ENCODE assay signal across 27 cellular contexts in genomic region chr11:130188585-130189347, GRCh38. TPM values are rescaled to one million over a fixed set of nuclear protein-coding genes. Genes with fewer than 3 reads are reported as not detected.
DNase-seq lines count a peak whose midpoint lies in the region; ATAC-seq, FAIRE-seq and TF ChIP-seq lines count a peak whose summit lies in the region.
"Had no signal": no experiment of that assay in that cellular context is flagged by ENCODE, and none has a peak within 500 bp of the region (broad histone marks: within the 10 kb centered on the region; RNA-seq: fewer than 3 reads in every experiment).

No MANE protein-coding gene starts in this region.

- no peak for FAIRE-seq in K562 (lab: Jason Lieb, UNC)
- FAIRE-seq: GM18507 had no signal

- H3K27ac Mint-ChIP-seq in stimulated activated naive CD8-positive, alpha-beta T cell treated with anti-CD3 and anti-CD28 coated beads, Interleukin-15, amount 100 ng/mL, for 72 hours: no peak overlapping the region
- no peak overlapping the region for H3K27ac Mint-ChIP-seq in neural progenitor cell
- no peak overlapping the region for H3K27ac Mint-ChIP-seq in activated T-helper 1 cell treated with anti-CD3 and anti-CD28 coated beads, Interleukin-12 subunit alpha, Interleukin-12 subunit beta, Interleukin-2, Interleukin-4 antibody, amounts not matched to agents 30 ng/mL and 10 ng/mL and 1 ng/mL, durations not matched to agents 14 hours and 24 hours and 36 hours
- H3K27ac Mint-ChIP-seq: activated CD4-positive, alpha-beta T cell treated with anti-CD3 and anti-CD28 coated beads for 36 hours; activated CD8-positive, alpha-beta T cell treated with anti-CD3 and anti-CD28 coated beads, Interleukin-2, amount 10 ng/mL, durations not matched to agents 7 days and 5 days; activated T-helper 2 cell treated with anti-CD3 and anti-CD28 coated beads, Interferon-gamma antibody, Interleukin-2, Interleukin-4, amounts not matched to agents 10 μg/mL and 5 μg/mL and 100 μg/mL, durations not matched to agents 14 hours and 24 hours and 36 hours; B cell; brain; natural killer cell; type B pancreatic cell had no signal

- no peaks in the 10 kb centered on the region for H3K9me1 ChIP-seq in K562 (ENCODE audit: control insufficient read depth, insufficient read depth, low read length)

- no peak for DNase-seq in stimulated activated naive CD8-positive, alpha-beta T cell treated with anti-CD3 and anti-CD28 coated beads, Interleukin-15, amount 100 ng/mL, for 72 hours
- no peak for DNase-seq in stimulated activated naive CD8-positive, alpha-beta T cell treated with anti-CD3 and anti-CD28 coated beads, Interleukin-15, Interleukin-2, amounts not matched to agents 100 U/mL and 50 U/mL, for 24 hours
- no peak for DNase-seq in K562 (ENCODE audit: extremely low read depth in 1 of 4, low spot score in 3 of 4)
- DNase-seq in neural progenitor cell (ENCODE audit: low spot score): no peak
- no peak for DNase-seq in transverse colon
- DNase-seq in activated T-helper 1 cell treated with anti-CD3 and anti-CD28 coated beads, Interleukin-12 subunit alpha, Interleukin-12 subunit beta, Interleukin-2, Interleukin-4 antibody, amounts not matched to agents 30 ng/mL and 10 ng/mL and 1 ng/mL, durations not matched to agents 14 hours and 24 hours and 36 hours (ENCODE audit: low spot score): no peak
- DNase-seq: activated CD4-positive, alpha-beta T cell treated with anti-CD3 and anti-CD28 coated beads for 36 hours; activated CD8-positive, alpha-beta T cell treated with anti-CD3 and anti-CD28 coated beads, Interleukin-2, amount 10 ng/mL, durations not matched to agents 7 days and 5 days; activated naive CD4-positive, alpha-beta T cell treated with anti-CD3 and anti-CD28 coated beads, Interleukin-2, amount 50 U/mL, for 16 hours; amniotic stem cell; DMS153; gastrocnemius medialis; natural killer cell; NCI-H2107; NCI-H510A treated with DMSO at 0.1 percent for 48 hours; NK-92 treated with Interleukin-12 subunit alpha and Interleukin-12 subunit beta, amount 100 ng/mL, for 24 hours; SJCRH30; SW 1271 had no signal

- in situ Hi-C loops in K562 (cut with MboI): no loop called here
- in situ Hi-C loops in transverse colon (cut with MboI; ENCODE audit: low pct_ligation_motif_present in 1 of 4, low pct_unique_long_range_greater_than_20kb in 1 of 4, low sequenced_read_pairs in 3 of 4): no loop called here

- WGBS in K562 (ENCODE audit: insufficient coverage, low coverage, missing lambda C conversion rate): 8% methylated on average over 14 of the region's 19 CpGs
- 76 to 85% methylated on average over 3 to 17 of the region's 19 CpGs for WGBS in transverse colon (ENCODE audit: low coverage in 1 of 2), 2 donors

- H3K36me3 Mint-ChIP-seq in neural progenitor cell: no peaks in the 10 kb centered on the region
- no peaks in the 10 kb centered on the region for H3K36me3 Mint-ChIP-seq in activated T-helper 1 cell treated with anti-CD3 and anti-CD28 coated beads, Interleukin-12 subunit alpha, Interleukin-12 subunit beta, Interleukin-2, Interleukin-4 antibody, amounts not matched to agents 30 ng/mL and 10 ng/mL and 1 ng/mL, durations not matched to agents 14 hours and 24 hours and 36 hours (ENCODE audit: low read depth)
- H3K36me3 Mint-ChIP-seq: brain, natural killer cell, type B pancreatic cell had no signal

- TF ChIP-seq CTCF in K562 (IDR thresholded peaks at IDR 0.05 in 2 of 3, conservative IDR thresholded peaks at IDR 0.05 in 1 of 3; ENCODE audit: insufficient read depth in 2 of 3, low read depth in 1 of 3, low read length in 3 of 3): no peak
- TF ChIP-seq CTCF in neural progenitor cell (IDR thresholded peaks at IDR 0.05): no peak
- TF ChIP-seq CTCF in transverse colon (IDR thresholded peaks at IDR 0.05): no peak

- H3K27ac ChIP-seq in K562 (ENCODE audit: extremely low read depth, low read depth, low read length) (no peak overlapping the region), neural progenitor cell (no peak overlapping the region), transverse colon (peak overlapping the region; percentile 83 to 93 (median 88))
- H3K27ac ChIP-seq: gastrocnemius medialis, SJCRH30, skin epidermis had no signal

- POLR2A ChIA-PET in K562 (lab: Yijun Ruan, JAX): interaction anchor here (0.6 kb wide), 2 partner anchors 17 to 1529 kb away, joined by 3 read pairs; no protein-coding TSS in a partner anchor

- H3K79me2 ChIP-seq in K562 (ENCODE audit: control insufficient read depth, insufficient read depth, low read length) (no peaks in the 10 kb centered on the region), neural progenitor cell (ENCODE audit: low read depth) (no peaks in the 10 kb centered on the region)

- intact Hi-C loops in K562 (cut with micrococcal nuclease): no loop called here
- intact Hi-C loops in transverse colon (cut with DNase I; ENCODE audit: low total_unique reads): no loop called here
- intact Hi-C loops in activated T-helper 1 cell treated with anti-CD3 and anti-CD28 coated beads, Interleukin-12 subunit alpha, Interleukin-12 subunit beta, Interleukin-2, Interleukin-4 antibody, amounts not matched to agents 30 ng/mL and 10 ng/mL and 1 ng/mL, durations not matched to agents 14 hours and 24 hours and 36 hours (cut with micrococcal nuclease): no loop called here

- peaks cover 0 to 15% of the 10 kb centered on the region in 2 experiments; a peak in 1 of 5 replicates for H3K4me1 ChIP-seq in K562 (replicated peaks in 1 of 2; ENCODE audit: control insufficient read depth in 2 of 2, insufficient read depth in 2 of 2, low read length in 2 of 2)
- H3K4me1 ChIP-seq in neural progenitor cell: peaks cover 6% of the 10 kb centered on the region
- peaks cover 8 to 54% (median 31%) of the 10 kb centered on the region in 4 donors for H3K4me1 ChIP-seq in transverse colon
- H3K4me1 ChIP-seq: gastrocnemius medialis, SJCRH30 had no signal

- H3K4me1 Mint-ChIP-seq in stimulated activated naive CD8-positive, alpha-beta T cell treated with anti-CD3 and anti-CD28 coated beads, Interleukin-15, amount 100 ng/mL, for 72 hours: no peaks in the 10 kb centered on the region
- no peaks in the 10 kb centered on the region for H3K4me1 Mint-ChIP-seq in neural progenitor cell
- H3K4me1 Mint-ChIP-seq in activated T-helper 1 cell treated with anti-CD3 and anti-CD28 coated beads, Interleukin-12 subunit alpha, Interleukin-12 subunit beta, Interleukin-2, Interleukin-4 antibody, amounts not matched to agents 30 ng/mL and 10 ng/mL and 1 ng/mL, durations not matched to agents 14 hours and 24 hours and 36 hours (ENCODE audit: low read depth): no peaks in the 10 kb centered on the region
- H3K4me1 Mint-ChIP-seq: activated CD4-positive, alpha-beta T cell treated with anti-CD3 and anti-CD28 coated beads for 36 hours; natural killer cell had no signal

- no peak for TF ChIP-seq RAD21 in K562 (CRISPR knock-in tag; conservative IDR thresholded peaks at IDR 0.05 in 1 of 2, IDR thresholded peaks at IDR 0.05 in 1 of 2)

- H3K4me3 ChIP-seq in K562: no peak overlapping the region
- H3K4me3 ChIP-seq in neural progenitor cell: no peak overlapping the region
- no peak overlapping the region for H3K4me3 ChIP-seq in transverse colon
- H3K4me3 ChIP-seq: gastrocnemius medialis, SJCRH30, skin epidermis had no signal

- no peak for TF ChIP-seq EP300 in K562 (IDR thresholded peaks at IDR 0.05; ENCODE audit: low read length)
- no peak for TF ChIP-seq EP300 in transverse colon (IDR thresholded peaks at IDR 0.05; ENCODE audit: low read depth)

- H2AFZ ChIP-seq in K562 (ENCODE audit: low read depth, low read length) (no peak overlapping the region), neural progenitor cell (replicated peaks) (no peak overlapping the region)

- H3K27me3 ChIP-seq in K562 (ENCODE audit: control insufficient read depth in 2 of 2, insufficient read depth in 2 of 2, low read length in 2 of 2) (peaks cover 40 to 66% of the 10 kb centered on the region in 2 experiments), neural progenitor cell (no peaks in the 10 kb centered on the region), transverse colon (no peaks in the 10 kb centered on the region)
- H3K27me3 ChIP-seq: gastrocnemius medialis, SJCRH30 had no signal

- no peaks in the 10 kb centered on the region for H3F3A ChIP-seq in neural progenitor cell (ENCODE audit: low read depth)

- H3K27me3 Mint-ChIP-seq in stimulated activated naive CD8-positive, alpha-beta T cell treated with anti-CD3 and anti-CD28 coated beads, Interleukin-15, amount 100 ng/mL, for 72 hours: peaks cover 12% of the 10 kb centered on the region
- H3K27me3 Mint-ChIP-seq in neural progenitor cell (ENCODE audit: insufficient read depth, low read depth): peaks cover 9% of the 10 kb centered on the region
- no peaks in the 10 kb centered on the region for H3K27me3 Mint-ChIP-seq in activated T-helper 1 cell treated with anti-CD3 and anti-CD28 coated beads, Interleukin-12 subunit alpha, Interleukin-12 subunit beta, Interleukin-2, Interleukin-4 antibody, amounts not matched to agents 30 ng/mL and 10 ng/mL and 1 ng/mL, durations not matched to agents 14 hours and 24 hours and 36 hours (ENCODE audit: insufficient read depth)
- H3K27me3 Mint-ChIP-seq: activated CD4-positive, alpha-beta T cell treated with anti-CD3 and anti-CD28 coated beads for 36 hours; B cell; brain; type B pancreatic cell had no signal

- BruUV-seq in K562 (replicated peaks; lab: Mats Ljungman, UMichigan): no TSS peak

- ATAC-seq in stimulated activated naive CD8-positive, alpha-beta T cell treated with anti-CD3 and anti-CD28 coated beads, Interleukin-15, amount 100 ng/mL, for 72 hours: peak; percentile 48
- no peak for ATAC-seq in stimulated activated naive CD8-positive, alpha-beta T cell treated with anti-CD3 and anti-CD28 coated beads, Interleukin-15, Interleukin-2, amounts not matched to agents 100 U/mL and 50 U/mL, for 24 hours
- no peak; the same call in 2 of the 3 replicates for ATAC-seq in K562
- no peak for ATAC-seq in HG03025 (IDR thresholded peaks at IDR 0.05; ENCODE audit: low FRiP score, unreplicated experiment)
- no peak for ATAC-seq in GM18873 (IDR thresholded peaks at IDR 0.05; ENCODE audit: low FRiP score, unreplicated experiment)
- ATAC-seq: activated CD4-positive, alpha-beta T cell treated with anti-CD3 and anti-CD28 coated beads for 36 hours; activated CD8-positive, alpha-beta T cell treated with anti-CD3 and anti-CD28 coated beads, Interleukin-2, amount 10 ng/mL, durations not matched to agents 7 days and 5 days; gastrocnemius medialis; natural killer cell had no signal

- H4K20me1 ChIP-seq in K562 (replicated peaks; ENCODE audit: control insufficient read depth, insufficient read depth, low read length) (no peaks in the 10 kb centered on the region; the same call in none of the 2 replicates), neural progenitor cell (ENCODE audit: low read depth) (no peaks in the 10 kb centered on the region)

- H3K9ac ChIP-seq in K562 (ENCODE audit: insufficient read depth in 1 of 2, low read depth in 2 of 2, low read length in 2 of 2) (no peak overlapping the region), neural progenitor cell (no peak overlapping the region)

- no peaks in the 10 kb centered on the region for H3K36me3 ChIP-seq in K562 (ENCODE audit: control insufficient read depth, insufficient read depth, low read length)
- H3K36me3 ChIP-seq in neural progenitor cell: no peaks in the 10 kb centered on the region
- H3K36me3 ChIP-seq in transverse colon: no peaks in the 10 kb centered on the region
- H3K36me3 ChIP-seq: gastrocnemius medialis, SJCRH30 had no signal

- H3K4me2 ChIP-seq in K562 (ENCODE audit: insufficient read depth, low read length) (no peak overlapping the region), neural progenitor cell (no peak overlapping the region)

- H3K4me3 Mint-ChIP-seq in stimulated activated naive CD8-positive, alpha-beta T cell treated with anti-CD3 and anti-CD28 coated beads, Interleukin-15, amount 100 ng/mL, for 72 hours: no peak overlapping the region
- peak overlapping the region; percentile 46 for H3K4me3 Mint-ChIP-seq in neural progenitor cell
- H3K4me3 Mint-ChIP-seq in activated T-helper 1 cell treated with anti-CD3 and anti-CD28 coated beads, Interleukin-12 subunit alpha, Interleukin-12 subunit beta, Interleukin-2, Interleukin-4 antibody, amounts not matched to agents 30 ng/mL and 10 ng/mL and 1 ng/mL, durations not matched to agents 14 hours and 24 hours and 36 hours: no peak overlapping the region
- H3K4me3 Mint-ChIP-seq: activated CD4-positive, alpha-beta T cell treated with anti-CD3 and anti-CD28 coated beads for 36 hours; activated CD8-positive, alpha-beta T cell treated with anti-CD3 and anti-CD28 coated beads, Interleukin-2, amount 10 ng/mL, durations not matched to agents 7 days and 5 days; B cell; brain; natural killer cell; type B pancreatic cell had no signal

- no peaks in the 10 kb centered on the region for H3K9me3 Mint-ChIP-seq in stimulated activated naive CD8-positive, alpha-beta T cell treated with anti-CD3 and anti-CD28 coated beads, Interleukin-15, amount 100 ng/mL, for 72 hours
- no peaks in the 10 kb centered on the region for H3K9me3 Mint-ChIP-seq in neural progenitor cell
- no peaks in the 10 kb centered on the region for H3K9me3 Mint-ChIP-seq in activated T-helper 1 cell treated with anti-CD3 and anti-CD28 coated beads, Interleukin-12 subunit alpha, Interleukin-12 subunit beta, Interleukin-2, Interleukin-4 antibody, amounts not matched to agents 30 ng/mL and 10 ng/mL and 1 ng/mL, durations not matched to agents 14 hours and 24 hours and 36 hours
- H3K9me3 Mint-ChIP-seq: activated T-helper 2 cell treated with anti-CD3 and anti-CD28 coated beads, Interferon-gamma antibody, Interleukin-2, Interleukin-4, amounts not matched to agents 10 μg/mL and 5 μg/mL and 100 μg/mL, durations not matched to agents 14 hours and 24 hours and 36 hours; natural killer cell; type B pancreatic cell had no signal

- TF ChIP-seq POLR2A in K562 (conservative IDR thresholded peaks at IDR 0.05) (no peak), transverse colon (IDR thresholded peaks at IDR 0.05) (no peak)

- H3K9me3 ChIP-seq in K562 (replicated peaks; ENCODE audit: control insufficient read depth, insufficient read depth, low read depth, low read length): no peaks in the 10 kb centered on the region
- H3K9me3 ChIP-seq in neural progenitor cell (ENCODE audit: low read depth): no peaks in the 10 kb centered on the region
- no peaks in the 10 kb centered on the region for H3K9me3 ChIP-seq in transverse colon
- H3K9me3 ChIP-seq: gastrocnemius medialis, SJCRH30 had no signal

- CTCF ChIA-PET in K562 (lab: Yijun Ruan, JAX; ENCODE audit: low intra/inter-chr PET ratio): no interaction called here

RNA-seq across cellular contexts. Expression of gene ST14, which starts 29.2 kb away (rescaled TPM):
- 0.23 TPM in 1 of 2 replicates, not detected in the other for total RNA-seq in K562 (2011; cell fraction: chromatin; rRNA removed; ENCODE audit: low replicate concordance)
- not detected in 2 replicates for total RNA-seq in K562 (2011; cell fraction: nucleolus; rRNA removed)
- 0.15 TPM in 1 of 2 replicates, not detected in the other for total RNA-seq in K562 (2011; cell fraction: nucleoplasm; rRNA removed)
- total RNA-seq in K562 (2014; rRNA removed) (not detected in 2 replicates), K562 (2014; rRNA removed; fragmentation: Illumina TruSeq; extraction: Trizol) (not detected in 2 replicates), K562 (2015; rRNA removed; fragmentation: Illumina TruSeq; extraction: Trizol) (not detected in 2 replicates), K562 (2021) (0.20 and 0.36 TPM in 2 replicates), neural progenitor cell (ENCODE audit: low replicate concordance) (1.4 and 2.4 TPM in 2 replicates), transverse colon (100 to 1,000 TPM; 335 to 641 (median 446) TPM)
- polyA plus RNA-seq in K562 (2011; rRNA removed) (0.01 and 0.08 TPM in 2 replicates), K562 (2014; fragmentation: Illumina TruSeq; extraction: Trizol) (not detected in 2 replicates), K562 (2014; fragmentation: Nextera tagmentation; extraction: Ambion mirVana) (not detected), K562 (2014; rRNA removed) (not detected in 2 replicates)
- polyA plus RNA-seq in K562 (2011; cell fraction: cytosol; rRNA removed): 0.01 and 0.13 TPM in 2 replicates
- 0.14 TPM in 1 of 2 replicates, not detected in the other for polyA plus RNA-seq in K562 (2011; cell fraction: nucleus; rRNA removed)
- 0.04 and 0.15 TPM in 2 replicates for polyA plus RNA-seq in K562 (2012)
- not detected in 2 replicates for polyA minus RNA-seq in K562 (2011; rRNA and poly(A)+ RNA removed)
- not detected in 2 replicates for polyA minus RNA-seq in K562 (2011; cell fraction: cytosol; rRNA and poly(A)+ RNA removed)
- 0.27 TPM in 1 of 2 replicates, not detected in the other for polyA minus RNA-seq in K562 (2011; cell fraction: nucleus; rRNA and poly(A)+ RNA removed)
- total RNA-seq in activated T-helper 1 cell treated with anti-CD3 and anti-CD28 coated beads, Interleukin-12 subunit alpha, Interleukin-12 subunit beta, Interleukin-2, Interleukin-4 antibody, amounts not matched to agents 30 ng/mL and 10 ng/mL and 1 ng/mL, durations not matched to agents 14 hours and 24 hours and 36 hours: not detected in 2 replicates
- total RNA-seq: activated CD4-positive, alpha-beta T cell treated with anti-CD3 and anti-CD28 coated beads for 36 hours; activated CD8-positive, alpha-beta T cell treated with anti-CD3 and anti-CD28 coated beads, Interleukin-2, amount 10 ng/mL, durations not matched to agents 7 days and 5 days; osteocyte had no signal

Comparison
In these comparisons a context has a peak if more than half of its experiments do, and no peak if none do; other contexts are left out.
1. H3K27ac ChIP-seq: peak in transverse colon (4 of 4); none in K562 (single experiment) and neural progenitor cell (single experiment).
2. RNA of gene ST14, which starts 29.2 kb away (total RNA-seq): 335 to 641 TPM in transverse colon; 1.4 to 2.4 TPM in neural progenitor cell, 0.15 to 0.36 TPM in K562 and not detected in activated T-helper 1 cell treated with anti-CD3 and anti-CD28 coated beads, Interleukin-12 subunit alpha, Interleukin-12 subunit beta, Interleukin-2, Interleukin-4 antibody, amounts not matched to agents 30 ng/mL and 10 ng/mL and 1 ng/mL, durations not matched to agents 14 hours and 24 hours and 36 hours; every median in the first group is over 10 times any median in the second.